Comparison of ENCODE assay signal across 26 cellular contexts in genomic region chr3:14617508-14618023, GRCh38. TPM values are rescaled to one million over a fixed set of nuclear protein-coding genes. Genes with fewer than 3 reads are reported as not detected.
"Had no signal": no experiment of that assay in that cellular context is flagged by ENCODE, and none has a peak within 500 bp of the region (broad histone marks: within the 10 kb centered on the region; RNA-seq: fewer than 3 reads in every experiment).

No MANE protein-coding gene starts in this region.

- H3K9me3 ChIP-seq: lower lobe of right lung had no signal

- FAIRE-seq: kidney had no signal

- H3K27ac ChIP-seq: lower lobe of right lung had no signal

- H3K4me3 ChIP-seq: lower lobe of right lung had no signal

- H3K36me3 ChIP-seq: lower lobe of right lung had no signal

- ATAC-seq: left lobe of liver; lower lobe of right lung; sciatic nerve; stimulated activated naive B cell treated with anti-CD40 and anti-IgM and Interleukin-4, amounts not matched to agents 10 μg/mL and 1 μg/mL and 100 μg/mL, for 72 hours had no signal

- DNase-seq: activated CD4-positive, alpha-beta T cell treated with anti-CD3 and anti-CD28 coated beads, Interleukin-2, amount 10 ng/mL, durations not matched to agents 7 days and 5 days; activated CD4-positive, CD25-positive, alpha-beta regulatory T cell treated with anti-CD3 and anti-CD28 coated beads, Interleukin-2, amount 50 U/mL, for 72 hours; activated CD8-positive, alpha-beta memory T cell treated with anti-CD3 and anti-CD28 coated beads, Interleukin-2, amount 10 ng/mL, durations not matched to agents 7 days and 5 days; activated CD8-positive, alpha-beta T cell treated with anti-CD3 and anti-CD28 coated beads for 36 hours; activated gamma-delta T cell; activated naive CD4-positive, alpha-beta T cell treated with anti-CD3 and anti-CD28 coated beads, Interleukin-2, amount 50 U/mL, for 16 hours; activated naive CD8-positive, alpha-beta T cell treated with anti-CD3 and anti-CD28 coated beads, Interleukin-2, amount 50 U/mL, for 24 hours; activated T-cell treated with anti-CD3 and anti-CD28 coated beads for 4 hours; cortex of kidney; erythroblast; foreskin fibroblast; kidney; lower lobe of right lung; naive B cell; occipital lobe; posterior cingulate gyrus; stimulated activated CD4-positive, alpha-beta T cell treated with anti-CD3 and anti-CD28 coated beads, Interleukin-2, amount 100 ng/mL, for 48 hours; stimulated activated CD8-positive, alpha-beta memory T cell treated with anti-CD3 and anti-CD28 coated beads, Interleukin-4, amount 100 ng/mL, for 48 hours; stimulated activated naive B cell treated with anti-CD40 and anti-IgM and Interleukin-4, amounts not matched to agents 10 μg/mL and 1 μg/mL and 100 μg/mL, for 72 hours had no signal

- H3K4me1 ChIP-seq: lower lobe of right lung had no signal

RNA-seq across cellular contexts. Expression of gene C3orf20, which starts 57.4 kb away (rescaled TPM):
- total RNA-seq: fibroblast of lung, glomerular endothelial cell, lower lobe of right lung, mucosa of gallbladder, temporal lobe had no signal
- polyA plus RNA-seq: fibroblast of lung, neural cell had no signal
